In genomic region chr11:96279421-96280290, GRCh38 we compare ENCODE assay signal across 10 cellular contexts.
DNase-seq lines count a peak whose midpoint lies in the region; ATAC-seq lines count a peak whose summit lies in the region.
"Had no signal": no experiment of that assay in that cellular context is flagged by ENCODE, and none has a peak within 500 bp of the region (broad histone marks: within the 10 kb centered on the region; RNA-seq: fewer than 3 reads in every experiment).

No MANE protein-coding gene starts in this region.

- peaks cover 6% of the 10 kb centered on the region for H3K36me3 Mint-ChIP-seq in T-helper 17 cell (ENCODE audit: low read depth)

- H3K9me3 ChIP-seq in T-helper 17 cell (ENCODE audit: control insufficient read depth, low read length, poor library complexity, severe bottlenecking) = no peaks in the 10 kb centered on the region

- H3K4me1 Mint-ChIP-seq in T-helper 17 cell = peaks cover 40% of the 10 kb centered on the region

- peak; percentile 28 for ATAC-seq in left ventricle myocardium superior
- no peak for ATAC-seq in Right ventricle myocardium superior (ENCODE audit: poor library complexity)
- peak; percentile 50 for ATAC-seq in T-helper 17 cell
- no peak for ATAC-seq in GM21723 (IDR thresholded peaks at IDR 0.05; ENCODE audit: unreplicated experiment)

- intact Hi-C loops in left ventricle myocardium superior (cut with micrococcal nuclease) = no loop called here
- intact Hi-C loops in Right ventricle myocardium superior (cut with DNase I) = no loop called here

- H3K4me3 Mint-ChIP-seq in T-helper 17 cell = no peak overlapping the region

- no peak for DNase-seq in left ventricle myocardium superior
- no peak for DNase-seq in Right ventricle myocardium superior
- no peak for DNase-seq in T-helper 17 cell
- DNase-seq in iris pigment epithelial cell (ENCODE audit: low read depth) = peak; percentile 79
- DNase-seq in DMS 273 treated with DMSO at 0.1 percent for 48 hours (lab: John Stamatoyannopoulos, UW) = no peak
- no peak for DNase-seq in hepatic stellate cell (ENCODE audit: low spot score)
- DNase-seq in foreskin melanocyte = no peak
- DNase-seq: effector CD8-positive, alpha-beta T cell; NCI-H1048 had no signal

- H3K27ac Mint-ChIP-seq in T-helper 17 cell = peak overlapping the region; percentile 84

- no peaks in the 10 kb centered on the region for H3K27me3 Mint-ChIP-seq in T-helper 17 cell

Comparison
In these comparisons a context has a peak if more than half of its experiments do, and no peak if none do; other contexts are left out.
1. ATAC-seq: peak in left ventricle myocardium superior (single experiment) and T-helper 17 cell (single experiment); none in Right ventricle myocardium superior (single experiment) and GM21723 (single experiment).